16 cellular contexts compared by ENCODE assay signal in the genomic region with DNA sequence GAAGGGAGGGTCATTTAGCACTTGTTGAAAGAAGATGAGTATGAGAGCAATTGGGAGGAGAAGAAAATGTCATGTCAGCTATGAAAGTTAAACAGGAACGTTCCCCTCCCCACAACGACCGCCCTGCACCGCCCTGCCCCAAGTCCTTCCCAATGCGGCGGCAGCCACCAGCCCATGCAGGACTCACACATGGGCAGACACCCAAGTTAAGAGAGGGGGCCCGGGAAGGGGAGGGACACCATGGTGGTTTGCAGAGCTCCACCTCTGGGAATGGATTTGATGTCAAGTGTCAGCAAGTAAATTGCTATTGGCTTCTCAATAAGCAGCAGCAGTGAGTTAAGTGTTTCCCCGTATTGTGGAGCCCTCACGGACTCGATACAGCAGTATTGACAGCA. TPM values are rescaled to one million over a fixed set of nuclear protein-coding genes. Genes with fewer than 3 reads are reported as not detected.
DNase-seq lines count a peak whose midpoint lies in the region; ATAC-seq and TF ChIP-seq lines count a peak whose summit lies in the region.
"Had no signal": no experiment of that assay in that cellular context is flagged by ENCODE, and none has a peak within 500 bp of the region (broad histone marks: within the 10 kb centered on the region; RNA-seq: fewer than 3 reads in every experiment).

No MANE protein-coding gene starts in this region.

- ATAC-seq in heart right ventricle (peak in 7 of 8 donors; percentile 36 to 76 (median 58)), upper lobe of left lung (ENCODE audit: low FRiP score in 2 of 2) (peak in 1 of 2 donors; percentile 30), GM18907 (IDR thresholded peaks at IDR 0.05; ENCODE audit: unreplicated experiment) (no peak)
- ATAC-seq: K562; natural killer cell treated with Interleukin-12 subunit alpha and Interleukin-12 subunit beta and Interleukin-15 and Interleukin-18, amount 100 ng/mL, for 72 hours had no signal

- peak; percentile 17 for DNase-seq in NCI-H1092 (lab: John Stamatoyannopoulos, UW)
- DNase-seq in NCI-H1092 treated with DMSO at 0.1 percent for 48 hours (lab: John Stamatoyannopoulos, UW), result no peak
- DNase-seq in heart right ventricle, result peak in 1 of 2 donors; percentile 55
- DNase-seq in upper lobe of left lung, result peak; percentile 47 to 48
- DNase-seq in GM13976 (ENCODE audit: low spot score), result no peak
- no peak for DNase-seq in caudate nucleus (lab: John Stamatoyannopoulos, UW)
- DNase-seq: activated CD4-positive, alpha-beta T cell treated with anti-CD3 and anti-CD28 coated beads for 1 hour; CD4-positive, CD25-positive, alpha-beta regulatory T cell; HCEC 1CT; NCI-H1105 had no signal

- no peak for TF ChIP-seq EP300 in upper lobe of left lung (IDR thresholded peaks at IDR 0.05)

- no peak overlapping the region for H3K4me3 ChIP-seq in heart right ventricle
- H3K4me3 ChIP-seq in parathyroid adenoma (ENCODE audit: low read depth, low read length), result no peak overlapping the region
- H3K4me3 ChIP-seq in upper lobe of left lung, result no peak overlapping the region
- H3K4me3 ChIP-seq: K562, skin epidermis had no signal

- H3K79me2 ChIP-seq in parathyroid adenoma, result peaks cover 82% of the 10 kb centered on the region

- TF ChIP-seq CTCF in heart right ventricle (IDR thresholded peaks at IDR 0.05) (no peak), parathyroid adenoma (IDR thresholded peaks at IDR 0.05) (no peak), upper lobe of left lung (IDR thresholded peaks at IDR 0.05) (no peak), GM13976 (IDR thresholded peaks at IDR 0.05; ENCODE audit: borderline replicate concordance, control extremely low read depth, extremely low read depth, insufficient read depth, missing control alignments) (no peak)

- WGBS in heart right ventricle, 2 donors, result 25 to 39% methylated on average over 10 of the region's 10 CpGs
- 37 to 43% methylated on average over 10 of the region's 10 CpGs for WGBS in upper lobe of left lung, 2 donors

- no peak for TF ChIP-seq POLR2A in upper lobe of left lung (IDR thresholded peaks at IDR 0.05)

- in situ Hi-C loops in GM13976 (cut with MboI; ENCODE audit: low sequenced_read_pairs, unreplicated experiment), result loop anchor here (25.0 kb wide), 1 partner anchor 363 kb away; no protein-coding TSS in a partner anchor

- intact Hi-C loops in heart right ventricle (cut with DNase I), result loop anchor here in 1 of 10 donors (10.0 kb wide), 1 partner anchor 60 kb away; no protein-coding TSS in a partner anchor

- no peaks in the 10 kb centered on the region for H3K9me3 ChIP-seq in heart right ventricle
- no peaks in the 10 kb centered on the region for H3K9me3 ChIP-seq in parathyroid adenoma (ENCODE audit: control insufficient read depth, low read length)
- H3K9me3 ChIP-seq in upper lobe of left lung, result no peaks in the 10 kb centered on the region

- H3K36me3 ChIP-seq in heart right ventricle (no peaks in the 10 kb centered on the region), parathyroid adenoma (ENCODE audit: control insufficient read depth, insufficient read depth, low read length) (no peaks in the 10 kb centered on the region), upper lobe of left lung (no peaks in the 10 kb centered on the region)

- H3K27me3 ChIP-seq in heart right ventricle (no peaks in the 10 kb centered on the region), parathyroid adenoma (ENCODE audit: control insufficient read depth, insufficient read depth, low read length) (no peaks in the 10 kb centered on the region), upper lobe of left lung (no peaks in the 10 kb centered on the region)

- H3K27ac ChIP-seq in heart right ventricle (peak overlapping the region in 5 of 10 donors; percentile 20 to 59 (median 32)), parathyroid adenoma (peak overlapping the region; percentile 40), upper lobe of left lung (peak overlapping the region; percentile 23 to 68 (median 42)), caudate nucleus (ENCODE audit: low read depth, low read length) (no peak overlapping the region)
- H3K27ac ChIP-seq: 22Rv1 had no signal

- H3K4me2 ChIP-seq in parathyroid adenoma (ENCODE audit: low read length), result peak overlapping the region; percentile 13

- no peak overlapping the region for H2AFZ ChIP-seq in parathyroid adenoma

- H3K4me1 ChIP-seq in heart right ventricle (peaks cover 12 to 66% (median 33%) of the 10 kb centered on the region in 9 donors), parathyroid adenoma (peaks cover 36% of the 10 kb centered on the region), upper lobe of left lung (peaks cover 24 to 47% (median 27%) of the 10 kb centered on the region in 4 donors)

- no peak overlapping the region for H3K9ac ChIP-seq in parathyroid adenoma

RNA-seq across cellular contexts. Expression of a gene that starts 22.8 kb away (rescaled TPM):
- total RNA-seq in heart right ventricle (10 to 100 TPM in 6 of 10 donors, 1 to 10 TPM in 4; 7.9 to 15.2 (median 11.7) TPM), upper lobe of left lung (10 to 100 TPM; 22.4 to 40.3 (median 27.0) TPM)
- polyA plus RNA-seq in heart right ventricle, result 1 to 10 TPM; 1.6 to 4.0 TPM

Comparison
In these comparisons a context has a peak if more than half of its experiments do, and no peak if none do; other contexts are left out.
1. DNase-seq: peak in NCI-H1092 (single experiment) and upper lobe of left lung (2 of 2); none in NCI-H1092 treated with DMSO at 0.1 percent for 48 hours (single experiment), GM13976 (single experiment) and caudate nucleus (0 of 61).